In the genomic region with DNA sequence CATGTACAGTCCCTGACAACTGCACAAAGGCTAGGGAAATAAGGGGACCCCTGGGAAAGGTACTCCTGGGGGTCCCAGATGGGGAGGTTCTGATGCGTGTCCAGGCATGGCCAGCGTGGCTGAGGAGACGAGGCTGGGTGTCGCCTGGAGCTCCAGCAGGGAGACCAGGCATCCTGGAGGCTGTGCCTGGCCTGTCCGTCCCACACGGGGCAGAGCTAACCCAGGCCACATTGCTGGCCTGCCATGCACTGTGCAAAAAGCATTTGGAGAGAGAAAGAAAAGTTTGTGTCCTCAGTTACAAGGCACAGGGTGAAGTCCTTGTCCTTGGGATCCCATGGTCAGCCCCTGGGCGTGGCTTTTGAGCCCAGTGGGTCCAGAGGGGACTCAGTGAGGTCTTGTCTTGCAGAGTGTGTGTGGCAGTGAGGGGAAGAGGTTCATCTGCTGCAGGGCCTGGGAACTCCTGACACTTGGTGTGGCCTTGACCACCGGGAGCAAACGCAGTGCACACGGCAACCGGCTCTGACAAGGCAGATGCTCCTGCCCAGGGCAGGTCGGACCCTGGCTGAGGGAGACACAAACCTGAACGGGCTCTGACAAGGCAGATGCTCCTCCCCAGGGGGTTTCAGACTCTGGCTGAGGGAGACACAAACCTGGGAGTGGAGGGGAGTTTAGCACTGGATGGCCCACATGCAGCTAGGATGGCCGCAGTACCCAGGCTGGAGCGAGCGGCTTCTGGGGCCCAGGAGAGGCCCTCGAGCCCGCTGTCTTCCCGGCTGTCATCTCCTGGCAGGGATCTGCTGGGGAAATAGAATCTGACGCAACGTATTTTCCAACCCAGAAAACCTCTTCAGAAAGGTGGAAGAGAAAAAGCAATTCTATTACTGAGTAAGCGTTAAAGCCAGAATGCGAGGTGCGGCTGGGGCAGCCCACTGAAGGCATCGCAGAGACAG, we compare ENCODE assay signal across 1 cellular context.
TF ChIP-seq lines count a peak whose summit lies in the region.

No MANE protein-coding gene starts in this region.

TF ChIP-seq in HepG2, 621 proteins besides CTCF, POLR2A, EP300 and RAD21 (continued from another document and continues in another):
- TF ChIP-seq, protein P1, sequence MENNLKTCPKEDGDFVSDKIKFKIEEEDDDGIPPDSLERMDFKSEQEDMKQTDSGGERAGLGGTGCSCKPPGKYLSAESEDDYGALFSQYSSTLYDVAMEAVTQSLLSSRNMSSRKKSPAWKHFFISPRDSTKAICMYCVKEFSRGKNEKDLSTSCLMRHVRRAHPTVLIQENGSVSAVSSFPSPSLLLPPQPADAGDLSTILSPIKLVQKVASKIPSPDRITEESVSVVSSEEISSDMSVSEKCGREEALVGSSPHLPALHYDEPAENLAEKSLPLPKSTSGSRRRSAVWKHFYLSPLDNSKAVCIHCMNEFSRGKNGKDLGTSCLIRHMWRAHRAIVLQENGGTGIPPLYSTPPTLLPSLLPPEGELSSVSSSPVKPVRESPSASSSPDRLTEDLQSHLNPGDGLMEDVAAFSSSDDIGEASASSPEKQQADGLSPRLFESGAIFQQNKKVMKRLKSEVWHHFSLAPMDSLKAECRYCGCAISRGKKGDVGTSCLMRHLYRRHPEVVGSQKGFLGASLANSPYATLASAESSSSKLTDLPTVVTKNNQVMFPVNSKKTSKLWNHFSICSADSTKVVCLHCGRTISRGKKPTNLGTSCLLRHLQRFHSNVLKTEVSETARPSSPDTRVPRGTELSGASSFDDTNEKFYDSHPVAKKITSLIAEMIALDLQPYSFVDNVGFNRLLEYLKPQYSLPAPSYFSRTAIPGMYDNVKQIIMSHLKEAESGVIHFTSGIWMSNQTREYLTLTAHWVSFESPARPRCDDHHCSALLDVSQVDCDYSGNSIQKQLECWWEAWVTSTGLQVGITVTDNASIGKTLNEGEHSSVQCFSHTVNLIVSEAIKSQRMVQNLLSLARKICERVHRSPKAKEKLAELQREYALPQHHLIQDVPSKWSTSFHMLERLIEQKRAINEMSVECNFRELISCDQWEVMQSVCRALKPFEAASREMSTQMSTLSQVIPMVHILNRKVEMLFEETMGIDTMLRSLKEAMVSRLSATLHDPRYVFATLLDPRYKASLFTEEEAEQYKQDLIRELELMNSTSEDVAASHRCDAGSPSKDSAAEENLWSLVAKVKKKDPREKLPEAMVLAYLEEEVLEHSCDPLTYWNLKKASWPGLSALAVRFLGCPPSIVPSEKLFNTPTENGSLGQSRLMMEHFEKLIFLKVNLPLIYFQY (CRISPR knock-in tag; IDR thresholded peaks at IDR 0.05; ENCODE audit: borderline replicate concordance): no peak; the same call in 1 of the 2 replicates
- TF ChIP-seq IRF2 (CRISPR knock-in tag; IDR thresholded peaks at IDR 0.05): peak; percentile 39
- 0 out of 2 replicates have a peak, but pooled peaks have one; percentile 16 for TF ChIP-seq ZNF510 (CRISPR knock-in tag; IDR thresholded peaks at IDR 0.05; ENCODE audit: low read depth)
- 0 out of 2 replicates have a peak, but pooled peaks have one; percentile 24 for TF ChIP-seq MEF2D (CRISPR knock-in tag; IDR thresholded peaks at IDR 0.05)
- TF ChIP-seq, protein P2, sequence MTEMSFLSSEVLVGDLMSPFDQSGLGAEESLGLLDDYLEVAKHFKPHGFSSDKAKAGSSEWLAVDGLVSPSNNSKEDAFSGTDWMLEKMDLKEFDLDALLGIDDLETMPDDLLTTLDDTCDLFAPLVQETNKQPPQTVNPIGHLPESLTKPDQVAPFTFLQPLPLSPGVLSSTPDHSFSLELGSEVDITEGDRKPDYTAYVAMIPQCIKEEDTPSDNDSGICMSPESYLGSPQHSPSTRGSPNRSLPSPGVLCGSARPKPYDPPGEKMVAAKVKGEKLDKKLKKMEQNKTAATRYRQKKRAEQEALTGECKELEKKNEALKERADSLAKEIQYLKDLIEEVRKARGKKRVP (CRISPR knock-in tag; IDR thresholded peaks at IDR 0.05): no peak
- no peak for TF ChIP-seq FOXP1 (IDR thresholded peaks at IDR 0.05)
- TF ChIP-seq FOXP1 (CRISPR knock-in tag; IDR thresholded peaks at IDR 0.05): no peak
- TF ChIP-seq, protein P3, sequence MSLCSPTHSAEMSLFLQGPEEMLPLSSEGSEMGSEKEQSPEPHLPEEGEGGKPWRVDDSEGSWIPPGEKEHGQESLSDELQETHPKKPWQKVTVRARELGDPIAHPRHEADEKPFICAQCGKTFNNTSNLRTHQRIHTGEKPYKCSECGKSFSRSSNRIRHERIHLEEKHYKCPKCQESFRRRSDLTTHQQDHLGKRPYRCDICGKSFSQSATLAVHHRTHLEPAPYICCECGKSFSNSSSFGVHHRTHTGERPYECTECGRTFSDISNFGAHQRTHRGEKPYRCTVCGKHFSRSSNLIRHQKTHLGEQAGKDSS (CRISPR knock-in tag; IDR thresholded peaks at IDR 0.05; ENCODE audit: borderline replicate concordance, low read depth): no peak; the same call in 1 of the 2 replicates
- TF ChIP-seq ZC3H13 (CRISPR knock-in tag; IDR thresholded peaks at IDR 0.05): no peak
- peak; percentile 67 for TF ChIP-seq TBX2 (CRISPR knock-in tag; IDR thresholded peaks at IDR 0.05; ENCODE audit: borderline replicate concordance)
- TF ChIP-seq ZNF337 (CRISPR knock-in tag; IDR thresholded peaks at IDR 0.05; ENCODE audit: borderline replicate concordance, low read depth): no peak
- TF ChIP-seq, protein P4, sequence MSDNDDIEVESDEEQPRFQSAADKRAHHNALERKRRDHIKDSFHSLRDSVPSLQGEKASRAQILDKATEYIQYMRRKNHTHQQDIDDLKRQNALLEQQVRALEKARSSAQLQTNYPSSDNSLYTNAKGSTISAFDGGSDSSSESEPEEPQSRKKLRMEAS (IDR thresholded peaks at IDR 0.05): peak; percentile 45
- no peak for TF ChIP-seq ZSCAN22 (CRISPR knock-in tag; IDR thresholded peaks at IDR 0.05)
- TF ChIP-seq ZFX (CRISPR knock-in tag; IDR thresholded peaks at IDR 0.05; ENCODE audit: low read depth): peak; percentile 64
- TF ChIP-seq, protein P5, sequence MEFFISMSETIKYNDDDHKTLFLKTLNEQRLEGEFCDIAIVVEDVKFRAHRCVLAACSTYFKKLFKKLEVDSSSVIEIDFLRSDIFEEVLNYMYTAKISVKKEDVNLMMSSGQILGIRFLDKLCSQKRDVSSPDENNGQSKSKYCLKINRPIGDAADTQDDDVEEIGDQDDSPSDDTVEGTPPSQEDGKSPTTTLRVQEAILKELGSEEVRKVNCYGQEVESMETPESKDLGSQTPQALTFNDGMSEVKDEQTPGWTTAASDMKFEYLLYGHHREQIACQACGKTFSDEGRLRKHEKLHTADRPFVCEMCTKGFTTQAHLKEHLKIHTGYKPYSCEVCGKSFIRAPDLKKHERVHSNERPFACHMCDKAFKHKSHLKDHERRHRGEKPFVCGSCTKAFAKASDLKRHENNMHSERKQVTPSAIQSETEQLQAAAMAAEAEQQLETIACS (CRISPR knock-in tag; IDR thresholded peaks at IDR 0.05): no peak
- peak; percentile 84 for TF ChIP-seq MED8 (CRISPR knock-in tag; IDR thresholded peaks at IDR 0.05; ENCODE audit: insufficient replicate concordance)
- TF ChIP-seq RXRB (CRISPR knock-in tag; IDR thresholded peaks at IDR 0.05; ENCODE audit: borderline replicate concordance): peak; percentile 67
- TF ChIP-seq ZNF605 (CRISPR knock-in tag; IDR thresholded peaks at IDR 0.05): peak; percentile 88; the same call in 1 of the 2 replicates
- no peak for TF ChIP-seq ZFP36L2 (CRISPR knock-in tag; IDR thresholded peaks at IDR 0.05)
- no peak for TF ChIP-seq HNRNPUL1 (IDR thresholded peaks at IDR 0.05; ENCODE audit: low read depth, low read length)
- TF ChIP-seq HNF4G (IDR thresholded peaks at IDR 0.05; ENCODE audit: borderline replicate concordance, low read depth, low read length): 0 out of 2 replicates have a peak, but pooled peaks have one; percentile 37
- TF ChIP-seq HNF4G (CRISPR knock-in tag; IDR thresholded peaks at IDR 0.05; ENCODE audit: borderline replicate concordance, low read depth): no peak; the same call in 1 of the 2 replicates
- peak; percentile 52; the same call in 1 of the 2 replicates for TF ChIP-seq MED1 (CRISPR knock-in tag; IDR thresholded peaks at IDR 0.05)
- TF ChIP-seq MZF1 (CRISPR knock-in tag; IDR thresholded peaks at IDR 0.05; ENCODE audit: borderline replicate concordance): no peak
- TF ChIP-seq, protein P6, sequence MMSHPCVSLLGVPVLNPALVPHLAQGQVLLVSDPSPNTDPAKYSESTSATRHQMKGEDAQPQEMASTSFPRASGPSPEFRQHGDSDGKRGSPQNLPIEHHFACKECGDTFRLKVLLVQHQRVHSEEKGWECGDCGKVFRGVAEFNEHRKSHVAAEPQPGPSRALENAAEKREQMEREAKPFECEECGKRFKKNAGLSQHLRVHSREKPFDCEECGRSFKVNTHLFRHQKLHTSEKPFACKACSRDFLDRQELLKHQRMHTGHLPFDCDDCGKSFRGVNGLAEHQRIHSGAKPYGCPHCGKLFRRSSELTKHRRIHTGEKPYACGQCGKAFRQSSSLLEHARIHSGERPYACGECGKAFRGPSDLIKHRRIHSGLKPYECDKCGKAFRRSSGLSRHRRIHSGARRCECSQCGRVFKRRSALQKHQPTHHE (CRISPR knock-in tag; IDR thresholded peaks at IDR 0.05; ENCODE audit: borderline replicate concordance): 0 out of 2 replicates have a peak, but pooled peaks have one; percentile 39
- 0 out of 2 replicates have a peak, but pooled peaks have one; percentile 12 for TF ChIP-seq ISL2 (CRISPR knock-in tag; IDR thresholded peaks at IDR 0.05)
- no peak for TF ChIP-seq STAT5B (CRISPR knock-in tag; IDR thresholded peaks at IDR 0.05)
- TF ChIP-seq EEA1 (CRISPR knock-in tag; IDR thresholded peaks at IDR 0.05; ENCODE audit: borderline replicate concordance): no peak
- no peak for TF ChIP-seq ZNF260 (CRISPR knock-in tag; IDR thresholded peaks at IDR 0.05; ENCODE audit: borderline replicate concordance, low read depth)
- TF ChIP-seq HIVEP1 (CRISPR knock-in tag; IDR thresholded peaks at IDR 0.05): peak; percentile 59; the same call in 1 of the 2 replicates
- TF ChIP-seq WIZ (CRISPR knock-in tag; IDR thresholded peaks at IDR 0.05): 0 out of 2 replicates have a peak, but pooled peaks have one; percentile 72
- peak; percentile 40; the same call in 1 of the 2 replicates for TF ChIP-seq PRMT3 (CRISPR knock-in tag; IDR thresholded peaks at IDR 0.05; ENCODE audit: borderline replicate concordance, low read depth)
- TF ChIP-seq, protein P7, sequence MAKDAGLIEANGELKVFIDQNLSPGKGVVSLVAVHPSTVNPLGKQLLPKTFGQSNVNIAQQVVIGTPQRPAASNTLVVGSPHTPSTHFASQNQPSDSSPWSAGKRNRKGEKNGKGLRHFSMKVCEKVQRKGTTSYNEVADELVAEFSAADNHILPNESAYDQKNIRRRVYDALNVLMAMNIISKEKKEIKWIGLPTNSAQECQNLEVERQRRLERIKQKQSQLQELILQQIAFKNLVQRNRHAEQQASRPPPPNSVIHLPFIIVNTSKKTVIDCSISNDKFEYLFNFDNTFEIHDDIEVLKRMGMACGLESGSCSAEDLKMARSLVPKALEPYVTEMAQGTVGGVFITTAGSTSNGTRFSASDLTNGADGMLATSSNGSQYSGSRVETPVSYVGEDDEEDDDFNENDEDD (CRISPR knock-in tag; IDR thresholded peaks at IDR 0.05; ENCODE audit: borderline replicate concordance): no peak
- TF ChIP-seq, protein P8, sequence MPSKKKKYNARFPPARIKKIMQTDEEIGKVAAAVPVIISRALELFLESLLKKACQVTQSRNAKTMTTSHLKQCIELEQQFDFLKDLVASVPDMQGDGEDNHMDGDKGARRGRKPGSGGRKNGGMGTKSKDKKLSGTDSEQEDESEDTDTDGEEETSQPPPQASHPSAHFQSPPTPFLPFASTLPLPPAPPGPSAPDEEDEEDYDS (CRISPR knock-in tag; IDR thresholded peaks at IDR 0.05): 0 out of 2 replicates have a peak, but pooled peaks have one; percentile 23
- peak; percentile 49; the same call in 1 of the 2 replicates for TF ChIP-seq TAF1 (CRISPR knock-in tag; IDR thresholded peaks at IDR 0.05)
- TF ChIP-seq, protein P9, sequence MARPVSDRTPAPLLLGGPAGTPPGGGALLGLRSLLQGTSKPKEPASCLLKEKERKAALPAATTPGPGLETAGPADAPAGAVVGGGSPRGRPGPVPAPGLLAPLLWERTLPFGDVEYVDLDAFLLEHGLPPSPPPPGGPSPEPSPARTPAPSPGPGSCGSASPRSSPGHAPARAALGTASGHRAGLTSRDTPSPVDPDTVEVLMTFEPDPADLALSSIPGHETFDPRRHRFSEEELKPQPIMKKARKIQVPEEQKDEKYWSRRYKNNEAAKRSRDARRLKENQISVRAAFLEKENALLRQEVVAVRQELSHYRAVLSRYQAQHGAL (CRISPR knock-in tag; IDR thresholded peaks at IDR 0.05; ENCODE audit: not compliant biosample characterization): no peak
- no peak for TF ChIP-seq MXI1 (IDR thresholded peaks at IDR 0.05; ENCODE audit: borderline replicate concordance, low read depth, low read length)
- TF ChIP-seq, protein P10, sequence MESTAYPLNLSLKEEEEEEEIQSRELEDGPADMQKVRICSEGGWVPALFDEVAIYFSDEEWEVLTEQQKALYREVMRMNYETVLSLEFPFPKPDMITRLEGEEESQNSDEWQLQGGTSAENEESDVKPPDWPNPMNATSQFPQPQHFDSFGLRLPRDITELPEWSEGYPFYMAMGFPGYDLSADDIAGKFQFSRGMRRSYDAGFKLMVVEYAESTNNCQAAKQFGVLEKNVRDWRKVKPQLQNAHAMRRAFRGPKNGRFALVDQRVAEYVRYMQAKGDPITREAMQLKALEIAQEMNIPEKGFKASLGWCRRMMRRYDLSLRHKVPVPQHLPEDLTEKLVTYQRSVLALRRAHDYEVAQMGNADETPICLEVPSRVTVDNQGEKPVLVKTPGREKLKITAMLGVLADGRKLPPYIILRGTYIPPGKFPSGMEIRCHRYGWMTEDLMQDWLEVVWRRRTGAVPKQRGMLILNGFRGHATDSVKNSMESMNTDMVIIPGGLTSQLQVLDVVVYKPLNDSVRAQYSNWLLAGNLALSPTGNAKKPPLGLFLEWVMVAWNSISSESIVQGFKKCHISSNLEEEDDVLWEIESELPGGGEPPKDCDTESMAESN (CRISPR knock-in tag; conservative IDR thresholded peaks at IDR 0.05): no peak; the same call in 1 of the 2 replicates
- TF ChIP-seq, protein P11, sequence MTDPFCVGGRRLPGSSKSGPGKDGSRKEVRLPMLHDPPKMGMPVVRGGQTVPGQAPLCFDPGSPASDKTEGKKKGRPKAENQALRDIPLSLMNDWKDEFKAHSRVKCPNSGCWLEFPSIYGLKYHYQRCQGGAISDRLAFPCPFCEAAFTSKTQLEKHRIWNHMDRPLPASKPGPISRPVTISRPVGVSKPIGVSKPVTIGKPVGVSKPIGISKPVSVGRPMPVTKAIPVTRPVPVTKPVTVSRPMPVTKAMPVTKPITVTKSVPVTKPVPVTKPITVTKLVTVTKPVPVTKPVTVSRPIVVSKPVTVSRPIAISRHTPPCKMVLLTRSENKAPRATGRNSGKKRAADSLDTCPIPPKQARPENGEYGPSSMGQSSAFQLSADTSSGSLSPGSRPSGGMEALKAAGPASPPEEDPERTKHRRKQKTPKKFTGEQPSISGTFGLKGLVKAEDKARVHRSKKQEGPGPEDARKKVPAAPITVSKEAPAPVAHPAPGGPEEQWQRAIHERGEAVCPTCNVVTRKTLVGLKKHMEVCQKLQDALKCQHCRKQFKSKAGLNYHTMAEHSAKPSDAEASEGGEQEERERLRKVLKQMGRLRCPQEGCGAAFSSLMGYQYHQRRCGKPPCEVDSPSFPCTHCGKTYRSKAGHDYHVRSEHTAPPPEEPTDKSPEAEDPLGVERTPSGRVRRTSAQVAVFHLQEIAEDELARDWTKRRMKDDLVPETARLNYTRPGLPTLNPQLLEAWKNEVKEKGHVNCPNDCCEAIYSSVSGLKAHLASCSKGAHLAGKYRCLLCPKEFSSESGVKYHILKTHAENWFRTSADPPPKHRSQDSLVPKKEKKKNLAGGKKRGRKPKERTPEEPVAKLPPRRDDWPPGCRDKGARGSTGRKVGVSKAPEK (CRISPR knock-in tag; IDR thresholded peaks at IDR 0.05; ENCODE audit: borderline replicate concordance): no peak
- no peak for TF ChIP-seq GPN1 (CRISPR knock-in tag; IDR thresholded peaks at IDR 0.05; ENCODE audit: borderline replicate concordance)
- no peak for TF ChIP-seq TCF12 (IDR thresholded peaks at IDR 0.05)
- peak; percentile 41; the same call in 1 of the 2 replicates for TF ChIP-seq TCF12 (CRISPR knock-in tag; IDR thresholded peaks at IDR 0.05)
